11 cellular contexts compared by ENCODE assay signal in genomic region chr2:132360964-132361363, GRCh38. TPM values are rescaled to one million over a fixed set of nuclear protein-coding genes. Genes with fewer than 3 reads are reported as not detected.
"Had no signal": no experiment of that assay in that cellular context is flagged by ENCODE, and none has a peak within 500 bp of the region (broad histone marks: within the 10 kb centered on the region; RNA-seq: fewer than 3 reads in every experiment).

No MANE protein-coding gene starts in this region.

RNA-seq across cellular contexts. Expression of gene GPR39, which starts 55.6 kb away (rescaled TPM):
- total RNA-seq: activated CD4-positive, alpha-beta memory T cell treated with anti-CD3 and anti-CD28 coated beads for 36 hours; activated CD4-positive, alpha-beta T cell treated with anti-CD3 and anti-CD28 coated beads for 36 hours; activated CD4-positive, alpha-beta T cell treated with anti-CD3 and anti-CD28 coated beads, Interleukin-2, amount 10 ng/mL, durations not matched to agents 24 days and 14 days; activated CD8-positive, alpha-beta memory T cell treated with anti-CD3 and anti-CD28 coated beads for 36 hours; activated CD8-positive, alpha-beta memory T cell treated with anti-CD3 and anti-CD28 coated beads, Interleukin-2, amount 10 ng/mL, durations not matched to agents 7 days and 5 days; activated CD8-positive, alpha-beta T cell treated with anti-CD3 and anti-CD28 coated beads, Interleukin-2, amount 10 ng/mL, durations not matched to agents 7 days and 5 days; activated naive CD4-positive, alpha-beta T cell treated with anti-CD3 and anti-CD28 coated beads for 36 hours; activated naive CD4-positive, alpha-beta T cell treated with anti-CD3 and anti-CD28 coated beads, Interleukin-2, amount 50 U/mL, for 72 hours; activated naive CD8-positive, alpha-beta T cell treated with anti-CD3 and anti-CD28 coated beads, Interleukin-2, amount 10 ng/mL, durations not matched to agents 7 days and 5 days; activated T-helper 1 cell treated with anti-CD3 and anti-CD28 coated beads, Interleukin-12 subunit alpha, Interleukin-12 subunit beta, Interleukin-2, Interleukin-4 antibody, amounts not matched to agents 30 ng/mL and 10 ng/mL and 1 ng/mL, durations not matched to agents 14 hours and 24 hours and 36 hours; activated T-helper 2 cell treated with anti-CD3 and anti-CD28 coated beads, Interferon-gamma antibody, Interleukin-2, Interleukin-4, amounts not matched to agents 10 μg/mL and 5 μg/mL and 100 μg/mL, durations not matched to agents 14 hours and 24 hours and 36 hours had no signal
